In the genomic region with DNA sequence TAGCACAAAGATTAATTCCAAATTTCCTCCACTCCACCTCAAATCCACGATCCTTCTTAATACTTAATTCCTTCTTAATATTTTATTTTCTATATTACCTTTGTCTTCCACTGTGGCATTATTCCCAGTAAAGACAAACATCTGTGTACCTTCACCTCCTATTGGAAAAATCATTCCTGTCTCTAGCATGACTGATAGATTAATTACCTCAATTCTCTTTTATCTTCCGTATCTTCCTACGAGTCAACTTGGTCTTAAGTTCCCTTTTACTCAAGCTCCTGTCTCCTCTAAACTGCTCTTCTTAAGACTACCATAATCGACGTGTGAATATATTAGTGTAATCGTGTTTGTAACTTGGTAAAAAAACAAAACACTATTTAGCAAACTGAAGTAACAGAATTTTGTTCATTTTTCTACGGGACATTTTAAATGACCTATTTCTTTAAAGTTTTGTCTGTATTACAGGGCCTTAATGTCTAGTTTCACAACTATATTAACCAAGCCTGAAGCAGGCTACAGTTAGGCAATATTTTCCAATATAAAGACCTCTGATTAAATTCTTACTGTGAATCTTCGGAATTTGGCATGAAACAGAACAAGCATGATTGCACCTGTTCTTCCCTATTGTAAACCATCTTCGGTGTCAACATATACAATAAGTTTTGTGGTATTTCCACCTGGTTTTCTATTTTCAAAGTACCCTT, we compare ENCODE assay signal across 8 cellular contexts. TPM values are rescaled to one million over a fixed set of nuclear protein-coding genes. Genes with fewer than 3 reads are reported as not detected.
A peak's percentile ranks its signal among the peaks of the same experiment; 100 is the strongest.
DNase-seq lines count a peak whose midpoint lies in the region; ATAC-seq and TF ChIP-seq lines count a peak whose summit lies in the region.

No MANE protein-coding gene starts in this region.

- POLR2A ChIA-PET in IMR-90 (lab: Charles Lee; ENCODE audit: unreplicated experiment), result no interaction called here

- no peaks in the 10 kb centered on the region for H3K36me3 ChIP-seq in IMR-90 (ENCODE audit: control insufficient read depth, insufficient read depth, low read length)
- H3K36me3 ChIP-seq in aorta (ENCODE audit: control insufficient read depth in 1 of 2, insufficient read depth in 2 of 2, low read length in 1 of 2), result no peaks in the 10 kb centered on the region

- no peak overlapping the region for H4K5ac ChIP-seq in IMR-90 (ENCODE audit: low read depth, low read length)

- dilution Hi-C loops in IMR-90 (cut with HindIII; ENCODE audit: low sequenced_read_pairs, unreplicated experiment), result no loop called here

- H3K14ac ChIP-seq in IMR-90 (replicated peaks; ENCODE audit: low read depth, low read length), result no peak overlapping the region

- TF ChIP-seq POLR2A in IMR-90 (IDR thresholded peaks at IDR 0.05; ENCODE audit: low read depth, low read length), result no peak

- no peak for TF ChIP-seq CTCF in AG09309 (IDR thresholded peaks at IDR 0.05; ENCODE audit: control insufficient read depth, insufficient read depth, low read depth, low read length, missing control alignments)
- TF ChIP-seq CTCF in IMR-90 (conservative IDR thresholded peaks at IDR 0.05; ENCODE audit: low read depth, low read length), result no peak
- no peak for TF ChIP-seq CTCF in astrocyte of the cerebellum (IDR thresholded peaks at IDR 0.05; ENCODE audit: low read depth, low read length, missing control alignments)

- H3K79me1 ChIP-seq in IMR-90 (ENCODE audit: low read depth in 1 of 2, low read length in 2 of 2), result peaks cover 6 to 22% of the 10 kb centered on the region in 2 experiments; a peak in 3 of 4 replicates

- H4K91ac ChIP-seq in IMR-90 (ENCODE audit: insufficient read depth, low read depth, low read length), result no peak overlapping the region

- H2BK5ac ChIP-seq in IMR-90 (ENCODE audit: low read depth, low read length, poor library complexity, severe bottlenecking), result no peak overlapping the region

- H3K4ac ChIP-seq in IMR-90 (ENCODE audit: low read depth, low read length), result no peak overlapping the region

- H4K8ac ChIP-seq in IMR-90 (ENCODE audit: low read depth in 2 of 2, low read length in 2 of 2), result no peak overlapping the region; a peak in 2 of 4 replicates

- H3K4me2 ChIP-seq in IMR-90 (ENCODE audit: low read depth, low read length), result peak overlapping the region; percentile 99; the same call in 1 of the 2 replicates

- H3K23ac ChIP-seq in IMR-90 (ENCODE audit: low read depth, low read length), result no peak overlapping the region

- H2AK5ac ChIP-seq in IMR-90 (ENCODE audit: low read depth, low read length), result no peak overlapping the region

- H3K9me3 Mint-ChIP-seq in memory B cell, result peaks cover 4% of the 10 kb centered on the region

- intact Hi-C loops in IMR-90 (cut with micrococcal nuclease) (loop anchor here (2.0 to 10.0 kb wide), 2 partner anchors 199 to 339 kb away; a partner anchor contains a TSS), aorta (cut with DNase I) (no loop called here)

- peak overlapping the region; percentile 87 for H3K4me3 Mint-ChIP-seq in memory B cell

- no peak overlapping the region for H2AK9ac ChIP-seq in IMR-90 (replicated peaks; ENCODE audit: low read depth, low read length, poor library complexity)

- TSS peak; percentile 59 for BruUV-seq in IMR-90 (replicated peaks; lab: Mats Ljungman, UMichigan)

- peak overlapping the region; percentile 97 for H3K27ac Mint-ChIP-seq in memory B cell

- H4K20me1 ChIP-seq in IMR-90 (ENCODE audit: insufficient read depth, low read length), result peaks cover 13% of the 10 kb centered on the region

- H3K4me3 ChIP-seq in AG09309 (ENCODE audit: control insufficient read depth, low read depth, low read length), result peak overlapping the region; percentile 69
- H3K4me3 ChIP-seq in IMR-90 (ENCODE audit: insufficient read depth, low read depth, low read length), result peak overlapping the region; percentile 74
- peak overlapping the region; percentile 85 for H3K4me3 ChIP-seq in astrocyte of the cerebellum (ENCODE audit: low read depth, low read length)
- H3K4me3 ChIP-seq in aorta (ENCODE audit: low read length in 2 of 2), result peak overlapping the region; percentile 65 to 96

- no peak overlapping the region for H2BK15ac ChIP-seq in IMR-90 (ENCODE audit: low read depth, low read length)

- H3K9me3 ChIP-seq in IMR-90 (ENCODE audit: control insufficient read depth, insufficient read depth, low read length), result no peaks in the 10 kb centered on the region
- H3K9me3 ChIP-seq in aorta (ENCODE audit: control insufficient read depth, low read length), result no peaks in the 10 kb centered on the region

- no peaks in the 10 kb centered on the region for H3K27me3 ChIP-seq in IMR-90 (ENCODE audit: control insufficient read depth, insufficient read depth, low read length)
- no peaks in the 10 kb centered on the region for H3K27me3 ChIP-seq in aorta (ENCODE audit: control insufficient read depth in 1 of 2, insufficient read depth in 2 of 2, low read length in 1 of 2)

- H3K4me1 ChIP-seq in IMR-90 (ENCODE audit: control insufficient read depth, insufficient read depth, low read length) (no peaks in the 10 kb centered on the region), aorta (ENCODE audit: control insufficient read depth in 1 of 2, insufficient read depth in 2 of 2, low read length in 2 of 2) (peaks cover 0 to 2% of the 10 kb centered on the region in 2 donors)

- no peak for TF ChIP-seq RAD21 in IMR-90 (IDR thresholded peaks at IDR 0.05; ENCODE audit: low read length)

- H3K18ac ChIP-seq in IMR-90 (ENCODE audit: low read depth, low read length), result no peak overlapping the region

- 100% methylated on average over 1 of the region's 9 CpGs; no CpG with 5 or more reads in 1 of the 2 experiments for WGBS in IMR-90 (ENCODE audit: extremely low coverage in 2 of 2, insufficient read length in 1 of 2), 2 experiments
- 65 to 69% methylated on average over 9 of the region's 9 CpGs for WGBS in aorta, 2 donors

- H3K9me1 ChIP-seq in IMR-90 (ENCODE audit: insufficient read depth, low read length), result no peaks in the 10 kb centered on the region

- CTCF ChIA-PET in IMR-90 (lab: Yijun Ruan, JAX), result no interaction called here

- no peak overlapping the region for H2AFZ ChIP-seq in IMR-90 (replicated peaks; ENCODE audit: low read length, poor library complexity)

- H3K36me3 Mint-ChIP-seq in memory B cell, result peaks cover 8% of the 10 kb centered on the region

- H3K27ac ChIP-seq in IMR-90 (ENCODE audit: insufficient read depth, low read length) (no peak overlapping the region), aorta (ENCODE audit: low read depth in 1 of 2, low read length in 2 of 2) (no peak overlapping the region)

- peak overlapping the region; percentile 98; the same call in 1 of the 2 replicates for H3K9ac ChIP-seq in IMR-90 (ENCODE audit: low read depth, low read length)

- no peak overlapping the region for H2BK120ac ChIP-seq in IMR-90 (ENCODE audit: low read depth, low read length)

- ATAC-seq in IMR-90 (ENCODE audit: low read depth), result no peak
- ATAC-seq in memory B cell (ENCODE audit: low read depth), result no peak
- ATAC-seq in aorta (ENCODE audit: low FRiP score), result no peak
- no peak for ATAC-seq in activated CD4-positive, CD25-positive, alpha-beta regulatory T cell treated with anti-CD3 and anti-CD28 coated beads, Interleukin-2, amount 50 U/mL, for 24 hours
- no peak for ATAC-seq in HG03095 (IDR thresholded peaks at IDR 0.05; ENCODE audit: unreplicated experiment)

- in situ Hi-C loops in IMR-90 (cut with MboI; ENCODE audit: low sequenced_read_pairs), result no loop called here
- in situ Hi-C loops in astrocyte of the cerebellum (cut with HindIII; ENCODE audit: low sequenced_read_pairs), result no loop called here

- H3K27me3 Mint-ChIP-seq in memory B cell, result no peaks in the 10 kb centered on the region

- peaks cover 22% of the 10 kb centered on the region for H3K4me1 Mint-ChIP-seq in memory B cell

- H3K56ac ChIP-seq in IMR-90 (ENCODE audit: extremely low read depth, insufficient read depth, low read length), result no peak overlapping the region

- H2BK20ac ChIP-seq in IMR-90 (ENCODE audit: low read depth, low read length), result no peak overlapping the region

- DNase-seq in AG09309 (ENCODE audit: low read depth) (no peak), IMR-90 (no peak), astrocyte of the cerebellum (ENCODE audit: low read depth) (no peak), memory B cell (ENCODE audit: low spot score in 2 of 2) (no peak), aorta (no peak)
- no peak for DNase-seq in stimulated activated naive CD4-positive, alpha-beta T cell treated with Interleukin-2 at 50 U/mL for 16 hours (lab: John Stamatoyannopoulos, UW)

TF ChIP-seq in IMR-90, 13 proteins besides CTCF, POLR2A, EP300 and RAD21:
- TF ChIP-seq CHD1 (IDR thresholded peaks at IDR 0.05; ENCODE audit: low read depth, low read length), result no peak
- TF ChIP-seq BHLHE40 (IDR thresholded peaks at IDR 0.05; ENCODE audit: low read depth, low read length), result no peak
- TF ChIP-seq FOS (IDR thresholded peaks at IDR 0.05; ENCODE audit: low read depth, low read length), result no peak
- TF ChIP-seq NFE2L2 (IDR thresholded peaks at IDR 0.05; ENCODE audit: low read depth, low read length), result no peak
- TF ChIP-seq RCOR1 (IDR thresholded peaks at IDR 0.05; ENCODE audit: insufficient replicate concordance, low read length), result no peak
- no peak for TF ChIP-seq MAFK (IDR thresholded peaks at IDR 0.05; ENCODE audit: low read depth, low read length)
- TF ChIP-seq CEBPB (IDR thresholded peaks at IDR 0.05; ENCODE audit: low read depth, low read length), result 0 out of 2 replicates have a peak, but pooled peaks have one; percentile 5

RNA-seq across cellular contexts. Expression of a gene that starts 1.1 kb away (rescaled TPM):
- total RNA-seq in IMR-90 (2012; rRNA removed) (16.4 and 17.0 TPM in 2 replicates), aorta (10 to 100 TPM; 17.1 to 18.4 TPM)
- polyA plus RNA-seq in IMR-90 (2012; rRNA removed) (5.1 and 5.5 TPM in 2 replicates), aorta (1 to 10 TPM; 4.9 to 6.6 TPM)
- polyA plus RNA-seq in IMR-90 (2012; cell fraction: cytosol; rRNA removed), result 3.1 and 3.7 TPM in 2 replicates
- polyA plus RNA-seq in IMR-90 (2012; cell fraction: nucleus; rRNA removed; ENCODE audit: low replicate concordance), result 3.3 and 5.5 TPM in 2 replicates
